ENCODE assay signal across 8 cellular contexts in the genomic region with DNA sequence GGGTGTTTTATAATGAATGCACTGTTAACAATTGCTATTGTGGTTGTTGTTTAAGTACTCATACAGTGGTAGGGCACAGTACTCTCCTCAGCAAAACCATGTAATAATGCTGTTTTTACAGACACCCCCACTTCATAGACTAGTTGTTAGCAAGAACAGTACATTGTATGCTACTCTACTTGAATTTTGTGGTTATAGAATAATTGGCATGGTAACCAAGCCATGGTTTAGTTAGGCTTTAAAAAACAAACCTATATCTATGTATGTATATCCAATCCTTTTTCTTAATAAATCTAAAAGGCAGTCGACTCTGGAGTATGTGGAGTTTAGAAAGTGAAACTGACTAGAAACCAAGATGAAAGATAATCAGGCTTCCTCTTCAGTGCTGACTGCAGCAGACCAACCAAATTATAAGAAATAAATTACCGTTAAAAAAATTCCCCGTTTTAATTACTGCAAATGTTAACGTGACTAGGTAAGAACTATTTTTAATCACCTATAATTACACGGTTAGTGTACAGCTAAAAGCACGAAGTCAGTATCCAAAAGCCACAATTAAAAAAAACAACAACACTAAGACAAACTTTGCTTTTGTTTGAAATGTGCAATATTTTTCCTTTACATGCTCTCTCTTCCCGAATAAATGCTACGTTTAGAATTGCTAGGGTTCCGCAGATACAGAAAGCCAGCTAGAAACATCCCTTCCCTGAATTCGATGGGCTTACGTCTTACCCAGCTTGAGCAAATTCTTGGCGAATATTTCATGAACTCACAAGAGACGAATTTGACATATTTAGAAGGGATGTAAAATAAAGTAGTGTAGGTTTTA.
DNase-seq lines count a peak whose midpoint lies in the region; ATAC-seq and TF ChIP-seq lines count a peak whose summit lies in the region.

No MANE protein-coding gene starts in this region.

- peak overlapping the region; percentile 82 for H3K27ac ChIP-seq in CD4-positive, alpha-beta T cell (ENCODE audit: low read depth, low read length)
- peak overlapping the region; percentile 98 for H3K27ac ChIP-seq in urinary bladder (ENCODE audit: low read depth)

- H3K27me3 ChIP-seq in CD4-positive, alpha-beta T cell (ENCODE audit: control insufficient read depth, insufficient read depth, low read length) = no peaks in the 10 kb centered on the region

- no peaks in the 10 kb centered on the region for H3K9me3 ChIP-seq in CD4-positive, alpha-beta T cell (ENCODE audit: control insufficient read depth, low read length)

- no peaks in the 10 kb centered on the region for H3K36me3 ChIP-seq in urinary bladder (ENCODE audit: insufficient read depth)

- CTCF ChIA-PET in CD4-positive, alpha-beta T cell (lab: Charles Lee) = interaction anchor here (1.5 to 2.3 kb wide), 3 partner anchors 15 to 121 kb away, joined by 9 to 16 read pairs (median 10); a partner anchor contains a TSS

- TF ChIP-seq CTCF in CD4-positive, alpha-beta T cell (IDR thresholded peaks at IDR 0.05) = no peak

- H3K9me3 Mint-ChIP-seq in CD4-positive, alpha-beta T cell = no peaks in the 10 kb centered on the region
- no peaks in the 10 kb centered on the region for H3K9me3 Mint-ChIP-seq in dendritic cell treated with granulocyte-macrophage colony-stimulating factor and Interleukin-4, amounts not matched to agents 40 ng/mL and 50 ng/mL, for 4 days

- no peaks in the 10 kb centered on the region for H3K27me3 Mint-ChIP-seq in CD4-positive, alpha-beta T cell
- H3K27me3 Mint-ChIP-seq in dendritic cell treated with granulocyte-macrophage colony-stimulating factor and Interleukin-4, amounts not matched to agents 40 ng/mL and 50 ng/mL, for 4 days = peaks cover 2% of the 10 kb centered on the region

- peaks cover 5% of the 10 kb centered on the region for H3K36me3 Mint-ChIP-seq in CD4-positive, alpha-beta T cell (ENCODE audit: low read depth)
- H3K36me3 Mint-ChIP-seq in dendritic cell treated with granulocyte-macrophage colony-stimulating factor and Interleukin-4, amounts not matched to agents 40 ng/mL and 50 ng/mL, for 4 days (ENCODE audit: low read depth) = peaks cover 8% of the 10 kb centered on the region

- POLR2A ChIA-PET in CD4-positive, alpha-beta T cell (lab: Charles Lee) = interaction anchor here (0.5 to 2.8 kb wide), 19 partner anchors 11 to 363 kb away, joined by 3 to 86 read pairs (median 5); a partner anchor contains a TSS

- H3K4me3 Mint-ChIP-seq in CD4-positive, alpha-beta T cell = peak overlapping the region; percentile 93
- H3K4me3 Mint-ChIP-seq in dendritic cell treated with granulocyte-macrophage colony-stimulating factor and Interleukin-4, amounts not matched to agents 40 ng/mL and 50 ng/mL, for 4 days = peak overlapping the region; percentile 88

- H3K4me1 Mint-ChIP-seq in CD4-positive, alpha-beta T cell (ENCODE audit: low read depth) = peaks cover 22% of the 10 kb centered on the region
- H3K4me1 Mint-ChIP-seq in dendritic cell treated with granulocyte-macrophage colony-stimulating factor and Interleukin-4, amounts not matched to agents 40 ng/mL and 50 ng/mL, for 4 days (ENCODE audit: low read depth) = peaks cover 50% of the 10 kb centered on the region

- intact Hi-C loops in CD4-positive, alpha-beta T cell (cut with DNase I, micrococcal nuclease) = loop anchor here (1.0 to 5.0 kb wide), 7 partner anchors 14 to 925 kb away; a partner anchor contains a TSS
- intact Hi-C loops in dendritic cell treated with granulocyte-macrophage colony-stimulating factor and Interleukin-4, amounts not matched to agents 40 ng/mL and 50 ng/mL, for 4 days (cut with micrococcal nuclease) = loop anchor here (1.0 to 5.0 kb wide), 2 partner anchors 16 to 65 kb away; no protein-coding TSS in a partner anchor

- ATAC-seq in CD4-positive, alpha-beta T cell (ENCODE audit: poor library complexity) = peak; percentile 71
- ATAC-seq in GM21825 (IDR thresholded peaks at IDR 0.05; ENCODE audit: unreplicated experiment) (peak; percentile 29), GM21390 (IDR thresholded peaks at IDR 0.05; ENCODE audit: unreplicated experiment) (no peak)

- H3K27ac Mint-ChIP-seq in CD4-positive, alpha-beta T cell = peak overlapping the region; percentile 80
- H3K27ac Mint-ChIP-seq in dendritic cell treated with granulocyte-macrophage colony-stimulating factor and Interleukin-4, amounts not matched to agents 40 ng/mL and 50 ng/mL, for 4 days = peak overlapping the region; percentile 80

- DNase-seq in CD4-positive, alpha-beta T cell = no peak
- peak; percentile 81 for DNase-seq in OCI-M1 (lab: John Stamatoyannopoulos, UW)
- peak; percentile 37 for DNase-seq in midbrain (lab: John Stamatoyannopoulos, UW)
- DNase-seq in NCI-H82 treated with DMSO at 0.1 percent for 48 hours (lab: John Stamatoyannopoulos, UW; ENCODE audit: unreplicated experiment) = no peak

- H3K4me1 ChIP-seq in urinary bladder (ENCODE audit: insufficient read depth) = no peaks in the 10 kb centered on the region

- H3K4me3 ChIP-seq in urinary bladder (ENCODE audit: low read depth, low read length) = peak overlapping the region; percentile 60

- WGBS in urinary bladder = under 1% methylated on average over 13 of the region's 13 CpGs

Comparison
In these comparisons a context has a peak if more than half of its experiments do, and no peak if none do; other contexts are left out.
1. DNase-seq: peak in OCI-M1 (single experiment) and midbrain (single experiment); none in CD4-positive, alpha-beta T cell (0 of 10) and NCI-H82 treated with DMSO at 0.1 percent for 48 hours (single experiment).